1 cellular context compared by ENCODE assay signal in the genomic region with DNA sequence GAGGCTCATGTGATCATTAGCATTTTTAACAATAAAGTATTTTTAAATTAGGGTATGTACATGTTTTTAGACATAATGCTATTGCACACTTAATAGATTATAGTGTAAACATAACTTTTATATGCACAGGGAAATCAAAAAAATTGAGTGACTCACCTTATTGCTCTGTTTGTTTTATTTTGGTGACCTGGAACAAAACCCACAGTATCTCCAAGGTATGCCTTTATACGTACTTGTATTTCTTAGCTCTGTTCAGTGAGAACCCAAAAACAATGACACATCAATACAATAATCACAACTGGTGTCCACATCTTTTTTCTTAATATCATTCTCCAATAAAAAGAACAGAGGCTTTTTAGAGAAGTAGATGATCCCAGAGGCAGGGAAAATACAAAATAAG.
TF ChIP-seq lines count a peak whose summit lies in the region.

No MANE protein-coding gene starts in this region.

TF ChIP-seq in A549, 52 proteins besides CTCF, POLR2A, EP300 and RAD21 (continued from another document):
- TF ChIP-seq, protein P1, sequence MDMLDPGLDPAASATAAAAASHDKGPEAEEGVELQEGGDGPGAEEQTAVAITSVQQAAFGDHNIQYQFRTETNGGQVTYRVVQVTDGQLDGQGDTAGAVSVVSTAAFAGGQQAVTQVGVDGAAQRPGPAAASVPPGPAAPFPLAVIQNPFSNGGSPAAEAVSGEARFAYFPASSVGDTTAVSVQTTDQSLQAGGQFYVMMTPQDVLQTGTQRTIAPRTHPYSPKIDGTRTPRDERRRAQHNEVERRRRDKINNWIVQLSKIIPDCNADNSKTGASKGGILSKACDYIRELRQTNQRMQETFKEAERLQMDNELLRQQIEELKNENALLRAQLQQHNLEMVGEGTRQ (IDR thresholded peaks at IDR 0.05), result no peak
- TF ChIP-seq MYC (IDR thresholded peaks at IDR 0.05; ENCODE audit: borderline replicate concordance, low read length) (no peak), EHMT2 (IDR thresholded peaks at IDR 0.05; ENCODE audit: low read depth) (no peak), HDAC2 (IDR thresholded peaks at IDR 0.05) (no peak), KDM5A (IDR thresholded peaks at IDR 0.05) (no peak), SMC3 (IDR thresholded peaks at IDR 0.05) (no peak), SREBF2 (IDR thresholded peaks at IDR 0.05) (no peak), TFCP2L1 (CRISPR knock-in tag; IDR thresholded peaks at IDR 0.05) (no peak), HEYL (CRISPR knock-in tag; IDR thresholded peaks at IDR 0.05) (no peak)
